Comparison of ENCODE assay signal across 12 cellular contexts in the genomic region with DNA sequence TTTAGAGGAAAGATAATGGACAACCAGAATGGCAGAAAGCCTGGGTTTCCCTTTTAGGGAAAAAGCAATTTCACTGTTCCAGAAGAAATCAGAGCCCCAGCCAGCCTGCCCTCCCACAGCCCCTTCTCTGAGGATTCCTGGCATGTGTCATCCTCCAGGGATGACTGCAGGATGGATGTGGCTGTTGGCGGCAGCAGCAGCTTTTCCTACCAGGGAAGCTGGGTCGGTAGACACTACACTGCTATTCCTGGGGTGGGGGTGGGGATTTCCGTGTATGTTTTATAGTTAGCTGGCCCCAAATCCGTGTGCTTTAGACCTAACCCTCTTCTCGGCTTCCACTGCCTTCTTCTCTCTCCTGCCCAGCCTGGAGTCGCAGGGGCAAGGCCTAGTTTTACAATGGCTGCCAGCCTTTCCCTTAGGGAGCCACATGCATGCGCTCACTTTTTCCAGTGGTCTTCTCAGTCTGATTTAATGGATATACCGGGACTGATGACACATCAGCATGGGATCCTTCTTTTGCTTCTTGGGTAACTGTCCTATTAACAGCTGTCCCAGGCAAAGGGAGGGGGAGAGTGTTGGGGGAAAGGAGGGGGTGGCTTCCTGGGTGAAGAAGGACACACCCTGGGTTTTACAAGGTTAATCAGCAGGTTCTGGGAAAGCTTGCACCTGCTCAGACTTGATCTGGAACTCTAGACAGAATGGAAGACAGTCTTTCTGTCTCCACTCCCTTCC. TPM values are rescaled to one million over a fixed set of nuclear protein-coding genes. Genes with fewer than 3 reads are reported as not detected.
DNase-seq lines count a peak whose midpoint lies in the region; ATAC-seq and TF ChIP-seq lines count a peak whose summit lies in the region.
"Had no signal": no experiment of that assay in that cellular context is flagged by ENCODE, and none has a peak within 500 bp of the region (broad histone marks: within the 10 kb centered on the region; RNA-seq: fewer than 3 reads in every experiment).

No MANE protein-coding gene starts in this region.

- H3K9me3 Mint-ChIP-seq in activated naive CD4-positive, alpha-beta T cell treated with anti-CD3 and anti-CD28 coated beads for 36 hours: no peaks in the 10 kb centered on the region
- H3K9me3 Mint-ChIP-seq in activated naive CD4-positive, alpha-beta T cell treated with anti-CD3 and anti-CD28 coated beads, Interleukin-2, amount 50 U/mL, for 72 hours: no peaks in the 10 kb centered on the region
- H3K9me3 Mint-ChIP-seq: activated T-cell treated with anti-CD3 and anti-CD28 coated beads, Interleukin-2, amount 50 U/mL, for 72 hours had no signal

- peak overlapping the region; percentile 99 for H3K4me3 Mint-ChIP-seq in activated naive CD4-positive, alpha-beta T cell treated with anti-CD3 and anti-CD28 coated beads for 36 hours

- H3K27ac ChIP-seq in thymus (ENCODE audit: low read depth) (peak overlapping the region; percentile 58), coronary artery (peak overlapping the region in 1 of 2 donors; percentile 42)
- H3K27ac ChIP-seq: HL-60 had no signal

- CTCF ChIA-PET in activated naive CD4-positive, alpha-beta T cell treated with anti-CD3 and anti-CD28 coated beads for 36 hours (lab: Charles Lee): interaction anchor here (1.1 to 2.5 kb wide), 3 partner anchors 9 to 35 kb away, joined by 4 to 11 read pairs (median 10); no protein-coding TSS in a partner anchor

- no peaks in the 10 kb centered on the region for H3K27me3 ChIP-seq in thymus (ENCODE audit: control insufficient read depth, insufficient read depth)

- 94% methylated on average over 8 of the region's 8 CpGs for WGBS in thymus

- H3K36me3 Mint-ChIP-seq in activated naive CD4-positive, alpha-beta T cell treated with anti-CD3 and anti-CD28 coated beads for 36 hours (ENCODE audit: low read depth): peaks cover 18% of the 10 kb centered on the region
- H3K36me3 Mint-ChIP-seq in activated naive CD4-positive, alpha-beta T cell treated with anti-CD3 and anti-CD28 coated beads, Interleukin-2, amount 50 U/mL, for 72 hours: peaks cover 35 to 37% of the 10 kb centered on the region in 2 donors

- H3K4me3 ChIP-seq in thymus (ENCODE audit: low read length): no peak overlapping the region
- no peak overlapping the region for H3K4me3 ChIP-seq in coronary artery

- no peak overlapping the region for H3K27ac Mint-ChIP-seq in activated naive CD4-positive, alpha-beta T cell treated with anti-CD3 and anti-CD28 coated beads for 36 hours
- peak overlapping the region in 1 of 2 donors; percentile 10 for H3K27ac Mint-ChIP-seq in activated naive CD4-positive, alpha-beta T cell treated with anti-CD3 and anti-CD28 coated beads, Interleukin-2, amount 50 U/mL, for 72 hours

- ATAC-seq in activated naive CD4-positive, alpha-beta T cell treated with anti-CD3 and anti-CD28 coated beads, Interleukin-2, amount 50 U/mL, for 72 hours: no peak
- ATAC-seq: activated T-cell treated with anti-CD3 and anti-CD28 coated beads, Interleukin-2, amount 50 U/mL, for 72 hours had no signal

- no peaks in the 10 kb centered on the region for H3K9me3 ChIP-seq in thymus (ENCODE audit: control insufficient read depth)

- peaks cover 28% of the 10 kb centered on the region for H3K4me1 Mint-ChIP-seq in activated naive CD4-positive, alpha-beta T cell treated with anti-CD3 and anti-CD28 coated beads for 36 hours (ENCODE audit: low read depth)

- no peak for DNase-seq in activated naive CD4-positive, alpha-beta T cell treated with anti-CD3 and anti-CD28 coated beads for 36 hours
- DNase-seq in activated naive CD4-positive, alpha-beta T cell treated with anti-CD3 and anti-CD28 coated beads, Interleukin-2, amount 50 U/mL, for 72 hours (ENCODE audit: low spot score in 2 of 2): no peak
- DNase-seq in SW480 (ENCODE audit: low spot score): peak; percentile 36
- DNase-seq in iris pigment epithelial cell (ENCODE audit: low read depth): peak; percentile 26
- no peak for DNase-seq in NCI-H774 (lab: John Stamatoyannopoulos, UW)
- DNase-seq in iPS-NIHi7 (ENCODE audit: extremely low spot score): no peak
- no peak for DNase-seq in coronary artery (ENCODE audit: low spot score)
- DNase-seq: activated T-cell treated with anti-CD3 and anti-CD28 coated beads, Interleukin-2, amount 50 U/mL, for 72 hours; NCI-H1930; stimulated activated CD4-positive, alpha-beta T cell treated with anti-CD3 and anti-CD28 coated beads, Interleukin-2, amount 100 ng/mL, for 24 hours had no signal

- no peaks in the 10 kb centered on the region for H3K27me3 Mint-ChIP-seq in activated naive CD4-positive, alpha-beta T cell treated with anti-CD3 and anti-CD28 coated beads for 36 hours (ENCODE audit: low read depth)

- intact Hi-C loops in activated naive CD4-positive, alpha-beta T cell treated with anti-CD3 and anti-CD28 coated beads for 36 hours (cut with micrococcal nuclease): loop anchor here (5.0 kb wide), 1 partner anchor 1147 kb away; no protein-coding TSS in a partner anchor

- H3K36me3 ChIP-seq in thymus (ENCODE audit: control insufficient read depth, insufficient read depth): no peaks in the 10 kb centered on the region

- peaks cover 9% of the 10 kb centered on the region for H3K4me1 ChIP-seq in thymus (ENCODE audit: control insufficient read depth, insufficient read depth, low read length)

- TF ChIP-seq CTCF in coronary artery (IDR thresholded peaks at IDR 0.05): no peak

RNA-seq across cellular contexts. Expression of a gene that starts 2.7 kb away (rescaled TPM):
- 100 to 1,000 TPM in 1 of 2 experiments, 10 to 100 TPM in 1; 95.2 to 102 TPM for total RNA-seq in activated naive CD4-positive, alpha-beta T cell treated with anti-CD3 and anti-CD28 coated beads for 36 hours
- 10 to 100 TPM; 81.9 to 92.5 TPM for total RNA-seq in activated naive CD4-positive, alpha-beta T cell treated with anti-CD3 and anti-CD28 coated beads, Interleukin-2, amount 50 U/mL, for 72 hours
- 88.1 TPM for polyA plus RNA-seq in thymus

RNA-seq across cellular contexts. Expression of a gene that starts 7.8 kb away (rescaled TPM):
- 1 to 10 TPM; 2.4 to 3.3 TPM for total RNA-seq in activated naive CD4-positive, alpha-beta T cell treated with anti-CD3 and anti-CD28 coated beads for 36 hours
- 1 to 10 TPM; 1.3 to 3.6 TPM for total RNA-seq in activated naive CD4-positive, alpha-beta T cell treated with anti-CD3 and anti-CD28 coated beads, Interleukin-2, amount 50 U/mL, for 72 hours
- polyA plus RNA-seq in thymus: 16.3 TPM

RNA-seq across cellular contexts. Expression of a gene that starts 55.8 kb away (rescaled TPM):
- 10 to 100 TPM; 61.6 to 63.0 TPM for total RNA-seq in activated naive CD4-positive, alpha-beta T cell treated with anti-CD3 and anti-CD28 coated beads for 36 hours
- 10 to 100 TPM; 29.1 to 66.5 TPM for total RNA-seq in activated naive CD4-positive, alpha-beta T cell treated with anti-CD3 and anti-CD28 coated beads, Interleukin-2, amount 50 U/mL, for 72 hours
- polyA plus RNA-seq in thymus: 39.8 TPM

Comparison
In these comparisons a context has a peak if more than half of its experiments do, and no peak if none do; other contexts are left out.
1. DNase-seq: peak in SW480 (single experiment) and iris pigment epithelial cell (single experiment); none in activated naive CD4-positive, alpha-beta T cell treated with anti-CD3 and anti-CD28 coated beads for 36 hours (single experiment), activated naive CD4-positive, alpha-beta T cell treated with anti-CD3 and anti-CD28 coated beads, Interleukin-2, amount 50 U/mL, for 72 hours (0 of 2), NCI-H774 (single experiment), iPS-NIHi7 (single experiment) and coronary artery (single experiment).